ENCODE assay signal across 1 cellular context in genomic region chr14:67392728-67393314, GRCh38.
TF ChIP-seq lines count a peak whose summit lies in the region.

No MANE protein-coding gene starts in this region.

TF ChIP-seq in HepG2, 621 proteins besides CTCF, POLR2A, EP300 and RAD21 (continued from another document):
- TF ChIP-seq, protein P1, sequence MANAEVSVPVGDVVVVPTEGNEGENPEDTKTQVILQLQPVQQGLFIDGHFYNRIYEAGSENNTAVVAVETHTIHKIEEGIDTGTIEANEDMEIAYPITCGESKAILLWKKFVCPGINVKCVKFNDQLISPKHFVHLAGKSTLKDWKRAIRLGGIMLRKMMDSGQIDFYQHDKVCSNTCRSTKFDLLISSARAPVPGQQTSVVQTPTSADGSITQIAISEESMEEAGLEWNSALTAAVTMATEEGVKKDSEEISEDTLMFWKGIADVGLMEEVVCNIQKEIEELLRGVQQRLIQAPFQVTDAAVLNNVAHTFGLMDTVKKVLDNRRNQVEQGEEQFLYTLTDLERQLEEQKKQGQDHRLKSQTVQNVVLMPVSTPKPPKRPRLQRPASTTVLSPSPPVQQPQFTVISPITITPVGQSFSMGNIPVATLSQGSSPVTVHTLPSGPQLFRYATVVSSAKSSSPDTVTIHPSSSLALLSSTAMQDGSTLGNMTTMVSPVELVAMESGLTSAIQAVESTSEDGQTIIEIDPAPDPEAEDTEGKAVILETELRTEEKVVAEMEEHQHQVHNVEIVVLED (CRISPR knock-in tag; IDR thresholded peaks at IDR 0.05; ENCODE audit: borderline replicate concordance) = no peak
- TF ChIP-seq ZNF704 (CRISPR knock-in tag; IDR thresholded peaks at IDR 0.05; ENCODE audit: borderline replicate concordance) = no peak
- TF ChIP-seq ZBTB43 (CRISPR knock-in tag; conservative IDR thresholded peaks at IDR 0.05) = no peak
- TF ChIP-seq, protein P2, sequence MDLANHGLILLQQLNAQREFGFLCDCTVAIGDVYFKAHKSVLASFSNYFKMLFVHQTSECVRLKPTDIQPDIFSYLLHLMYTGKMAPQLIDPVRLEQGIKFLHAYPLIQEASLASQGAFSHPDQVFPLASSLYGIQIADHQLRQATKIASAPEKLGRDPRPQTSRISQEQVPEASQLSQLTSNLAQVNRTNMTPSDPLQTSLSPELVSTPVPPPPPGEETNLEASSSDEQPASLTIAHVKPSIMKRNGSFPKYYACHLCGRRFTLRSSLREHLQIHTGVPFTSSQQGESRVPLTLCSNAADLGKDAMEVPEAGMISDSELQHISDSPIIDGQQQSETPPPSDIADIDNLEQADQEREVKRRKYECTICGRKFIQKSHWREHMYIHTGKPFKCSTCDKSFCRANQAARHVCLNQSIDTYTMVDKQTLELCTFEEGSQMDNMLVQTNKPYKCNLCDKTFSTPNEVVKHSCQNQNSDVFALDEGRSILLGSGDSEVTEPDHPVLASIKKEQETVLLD (CRISPR knock-in tag; IDR thresholded peaks at IDR 0.05; ENCODE audit: low read depth) = no peak
- TF ChIP-seq NAIF1 (CRISPR knock-in tag; IDR thresholded peaks at IDR 0.05; ENCODE audit: borderline replicate concordance) = no peak
